19 cellular contexts compared by ENCODE assay signal in genomic region chr13:41005709-41006108, GRCh38. TPM values are rescaled to one million over a fixed set of nuclear protein-coding genes. Genes with fewer than 3 reads are reported as not detected.
DNase-seq lines count a peak whose midpoint lies in the region; ATAC-seq, FAIRE-seq and TF ChIP-seq lines count a peak whose summit lies in the region.
"Had no signal": no experiment of that assay in that cellular context is flagged by ENCODE, and none has a peak within 500 bp of the region (broad histone marks: within the 10 kb centered on the region; RNA-seq: fewer than 3 reads in every experiment).

No MANE protein-coding gene starts in this region.

- peaks cover 5% of the 10 kb centered on the region for H3K9me3 Mint-ChIP-seq in activated CD8-positive, alpha-beta T cell treated with anti-CD3 and anti-CD28 coated beads, Interleukin-2, amount 10 ng/mL, durations not matched to agents 7 days and 5 days (ENCODE audit: insufficient read depth)
- no peaks in the 10 kb centered on the region for H3K9me3 Mint-ChIP-seq in memory B cell
- H3K9me3 Mint-ChIP-seq: H9, WTC11 had no signal

- no peaks in the 10 kb centered on the region for H3K9me3 ChIP-seq in A549
- no peaks in the 10 kb centered on the region for H3K9me3 ChIP-seq in uterus
- H3K9me3 ChIP-seq: heart right ventricle, testis had no signal

- peaks cover 37% of the 10 kb centered on the region for H3K36me3 Mint-ChIP-seq in activated CD8-positive, alpha-beta T cell treated with anti-CD3 and anti-CD28 coated beads, Interleukin-2, amount 10 ng/mL, durations not matched to agents 7 days and 5 days (ENCODE audit: low read depth)
- H3K36me3 Mint-ChIP-seq in memory B cell, result peaks cover 11% of the 10 kb centered on the region
- H3K36me3 Mint-ChIP-seq: WTC11 had no signal

- peak overlapping the region; percentile 87 for H3K27ac Mint-ChIP-seq in activated CD8-positive, alpha-beta T cell treated with anti-CD3 and anti-CD28 coated beads, Interleukin-2, amount 10 ng/mL, durations not matched to agents 7 days and 5 days
- peak overlapping the region; percentile 49 for H3K27ac Mint-ChIP-seq in memory B cell

- H3K27me3 ChIP-seq in uterus, result no peaks in the 10 kb centered on the region
- H3K27me3 ChIP-seq: heart right ventricle, testis had no signal

- TF ChIP-seq CTCF in A549 (IDR thresholded peaks at IDR 0.05) (no peak), uterus (IDR thresholded peaks at IDR 0.05) (no peak)

- no peak for TF ChIP-seq RAD21 in A549 (conservative IDR thresholded peaks at IDR 0.05 in 1 of 2, IDR thresholded peaks at IDR 0.05 in 1 of 2)

- FAIRE-seq in A549 (lab: Jason Lieb, UNC) (no peak), GM18507 (lab: Jason Lieb, UNC) (peak; percentile 53)
- FAIRE-seq: endometrium had no signal

- ATAC-seq in A549, result no peak
- no peak for ATAC-seq in activated CD8-positive, alpha-beta T cell treated with anti-CD3 and anti-CD28 coated beads, Interleukin-2, amount 10 ng/mL, durations not matched to agents 7 days and 5 days
- ATAC-seq in memory B cell (ENCODE audit: low read depth), result no peak
- ATAC-seq in GM19395 (IDR thresholded peaks at IDR 0.05; ENCODE audit: unreplicated experiment), result no peak
- ATAC-seq in HG03045 (IDR thresholded peaks at IDR 0.05; ENCODE audit: unreplicated experiment), result no peak
- ATAC-seq in GM19328 (IDR thresholded peaks at IDR 0.05; ENCODE audit: unreplicated experiment), result no peak
- ATAC-seq: heart right ventricle, WTC11 had no signal

- H3K27ac ChIP-seq in A549, result no peak overlapping the region
- no peak overlapping the region for H3K27ac ChIP-seq in uterus
- H3K27ac ChIP-seq: RWPE1, testis had no signal

- intact Hi-C loops in uterus (cut with DNase I; ENCODE audit: low total_unique reads), result no loop called here

- peaks cover 67% of the 10 kb centered on the region for H3K4me1 Mint-ChIP-seq in activated CD8-positive, alpha-beta T cell treated with anti-CD3 and anti-CD28 coated beads, Interleukin-2, amount 10 ng/mL, durations not matched to agents 7 days and 5 days (ENCODE audit: low read depth)
- peaks cover 38% of the 10 kb centered on the region for H3K4me1 Mint-ChIP-seq in memory B cell

- H3K36me3 ChIP-seq in uterus, result no peaks in the 10 kb centered on the region
- H3K36me3 ChIP-seq: heart right ventricle had no signal

- CTCF ChIA-PET in A549 (lab: Yijun Ruan, JAX), result interaction anchor here (0.9 kb wide), 1 partner anchor 21 kb away, joined by 3 read pairs; no protein-coding TSS in a partner anchor
- CTCF ChIA-PET in activated CD8-positive, alpha-beta T cell treated with anti-CD3 and anti-CD28 coated beads, Interleukin-2, amount 10 ng/mL, durations not matched to agents 7 days and 5 days (lab: Charles Lee), result interaction anchor here (0.7 to 4.6 kb wide), 6 partner anchors 9 to 55 kb away, joined by 3 to 21 read pairs (median 5); partner anchors contain the start of gene WBP4

- no peak for TF ChIP-seq POLR2A in A549 (IDR thresholded peaks at IDR 0.05; ENCODE audit: low read length)
- no peak for TF ChIP-seq POLR2A in uterus (IDR thresholded peaks at IDR 0.05)

- peak overlapping the region; percentile 40 for H3K4me2 ChIP-seq in A549

- H3K27me3 Mint-ChIP-seq in activated CD8-positive, alpha-beta T cell treated with anti-CD3 and anti-CD28 coated beads, Interleukin-2, amount 10 ng/mL, durations not matched to agents 7 days and 5 days (ENCODE audit: low read depth), result no peaks in the 10 kb centered on the region
- no peaks in the 10 kb centered on the region for H3K27me3 Mint-ChIP-seq in memory B cell
- H3K27me3 Mint-ChIP-seq: progenitor cell of endocrine pancreas had no signal

- H3K4me3 Mint-ChIP-seq in activated CD8-positive, alpha-beta T cell treated with anti-CD3 and anti-CD28 coated beads, Interleukin-2, amount 10 ng/mL, durations not matched to agents 7 days and 5 days, result peak overlapping the region; percentile 54
- peak overlapping the region; percentile 19 for H3K4me3 Mint-ChIP-seq in memory B cell
- H3K4me3 Mint-ChIP-seq: H9, WTC11 had no signal

- H3K4me1 ChIP-seq in A549, result peaks cover 65% of the 10 kb centered on the region
- H3K4me1 ChIP-seq in uterus, result no peaks in the 10 kb centered on the region
- H3K4me1 ChIP-seq: testis had no signal

- DNase-seq in A549 (ENCODE audit: low read depth in 1 of 2, low spot score in 1 of 2) (no peak), GM18507 (ENCODE audit: extremely low spot score, insufficient read length, low read depth) (no peak), memory B cell (ENCODE audit: low spot score in 2 of 2) (no peak), uterus (no peak)
- no peak for DNase-seq in activated CD8-positive, alpha-beta T cell treated with anti-CD3 and anti-CD28 coated beads, Interleukin-2, amount 10 ng/mL, durations not matched to agents 7 days and 5 days
- DNase-seq: amniotic stem cell; C1 segment of cervical spinal cord; H9; heart right ventricle; NCI-H2171 treated with DMSO at 0.1 percent for 48 hours; stimulated activated CD4-positive, alpha-beta T cell treated with anti-CD3 and anti-CD28 coated beads, Interleukin-2, amount 100 ng/mL, for 48 hours; testis had no signal

- no peak overlapping the region for H3K4me3 ChIP-seq in A549
- H3K4me3 ChIP-seq in uterus, result no peak overlapping the region
- H3K4me3 ChIP-seq: heart right ventricle, testis had no signal

- TF ChIP-seq EP300 in A549 (IDR thresholded peaks at IDR 0.05), result no peak

- POLR2A ChIA-PET in A549 (lab: Yijun Ruan, JAX), result no interaction called here
- POLR2A ChIA-PET in activated CD8-positive, alpha-beta T cell treated with anti-CD3 and anti-CD28 coated beads, Interleukin-2, amount 10 ng/mL, durations not matched to agents 7 days and 5 days (lab: Charles Lee), result interaction anchor here (0.8 to 5.3 kb wide), 6 partner anchors 12 to 55 kb away, joined by 3 to 49 read pairs (median 4); partner anchors contain the start of genes ELF1 and WBP4

TF ChIP-seq in A549, 52 proteins besides CTCF, POLR2A, EP300 and RAD21:
- no peak for TF ChIP-seq ZNF302 (CRISPR knock-in tag; IDR thresholded peaks at IDR 0.05)
- TF ChIP-seq NR3C1 (IDR thresholded peaks at IDR 0.05), result no peak
- TF ChIP-seq RNF2 (IDR thresholded peaks at IDR 0.05; ENCODE audit: borderline replicate concordance, low read depth), result no peak
- no peak for TF ChIP-seq JUN (IDR thresholded peaks at IDR 0.05)
- TF ChIP-seq FOXS1 (CRISPR knock-in tag; IDR thresholded peaks at IDR 0.05), result no peak
- no peak for TF ChIP-seq EHF (CRISPR knock-in tag; IDR thresholded peaks at IDR 0.05)
- TF ChIP-seq ESRRA (IDR thresholded peaks at IDR 0.05; ENCODE audit: borderline replicate concordance, low read length), result no peak
- TF ChIP-seq KDM5A (IDR thresholded peaks at IDR 0.05), result no peak
- TF ChIP-seq NPAS2 (CRISPR knock-in tag; IDR thresholded peaks at IDR 0.05; ENCODE audit: borderline replicate concordance), result no peak
- TF ChIP-seq ZC3H11A (IDR thresholded peaks at IDR 0.05), result no peak
- no peak for TF ChIP-seq ZSCAN20 (CRISPR knock-in tag; IDR thresholded peaks at IDR 0.05)
- no peak for TF ChIP-seq SREBF2 (IDR thresholded peaks at IDR 0.05)

RNA-seq across cellular contexts. Expression of gene ELF1, which starts 13.4 kb away (rescaled TPM):
- polyA plus RNA-seq in A549 (2011; rRNA removed) (40.5 and 45.0 TPM in 2 replicates), A549 (2017; fragmentation: RNase III; extraction: RNeasy Plus Mini Kit Qiagen cat#74134 plus additional on column Dnase treatment) (21.4 to 27.1 TPM (median 24.9 TPM) in 3 replicates)
- polyA plus RNA-seq in A549 (2012; cell fraction: cytosol; rRNA removed), result 7.7 and 10.1 TPM in 2 replicates
- polyA plus RNA-seq in A549 (2012; cell fraction: nucleus; rRNA removed), result 7.4 and 7.7 TPM in 2 replicates
- polyA minus RNA-seq in A549 (2011; rRNA and poly(A)+ RNA removed), result 26.2 and 30.5 TPM in 2 replicates
- total RNA-seq in activated CD8-positive, alpha-beta T cell treated with anti-CD3 and anti-CD28 coated beads, Interleukin-2, amount 10 ng/mL, durations not matched to agents 7 days and 5 days, result 100 to 1,000 TPM; 106 to 107 TPM
- 10 to 100 TPM; 61.5 to 96.1 (median 74.1) TPM for total RNA-seq in uterus

RNA-seq across cellular contexts. Expression of gene WBP4, which starts 55.6 kb away (rescaled TPM):
- polyA plus RNA-seq in A549 (2011; rRNA removed) (7.5 and 13.9 TPM in 2 replicates), A549 (2017; fragmentation: RNase III; extraction: RNeasy Plus Mini Kit Qiagen cat#74134 plus additional on column Dnase treatment) (9.0 to 9.8 TPM (median 9.3 TPM) in 3 replicates)
- 2.6 and 3.5 TPM in 2 replicates for polyA plus RNA-seq in A549 (2012; cell fraction: cytosol; rRNA removed)
- 0.91 and 1.4 TPM in 2 replicates for polyA plus RNA-seq in A549 (2012; cell fraction: nucleus; rRNA removed)
- 1.2 TPM in 2 replicates for polyA minus RNA-seq in A549 (2011; rRNA and poly(A)+ RNA removed)
- 10 to 100 TPM in 1 of 2 experiments, 1 to 10 TPM in 1; 9.7 to 10.4 TPM for total RNA-seq in activated CD8-positive, alpha-beta T cell treated with anti-CD3 and anti-CD28 coated beads, Interleukin-2, amount 10 ng/mL, durations not matched to agents 7 days and 5 days
- 10 to 100 TPM in 3 of 4 donors, 1 to 10 TPM in 1; 8.8 to 16.2 (median 14.2) TPM for total RNA-seq in uterus
